In genomic region chr3:151201046-151201730, GRCh38 we compare ENCODE assay signal across 24 cellular contexts. TPM values are rescaled to one million over a fixed set of nuclear protein-coding genes. Genes with fewer than 3 reads are reported as not detected.
DNase-seq lines count a peak whose midpoint lies in the region; ATAC-seq, FAIRE-seq and TF ChIP-seq lines count a peak whose summit lies in the region.
"Had no signal": no experiment of that assay in that cellular context is flagged by ENCODE, and none has a peak within 500 bp of the region (broad histone marks: within the 10 kb centered on the region; RNA-seq: fewer than 3 reads in every experiment).

No MANE protein-coding gene starts in this region.

- no peak for TF ChIP-seq POLR2A in spleen (IDR thresholded peaks at IDR 0.05)

- H3K4me3 Mint-ChIP-seq in activated CD8-positive, alpha-beta memory T cell treated with anti-CD3 and anti-CD28 coated beads, Interleukin-2, amount 10 ng/mL, durations not matched to agents 7 days and 5 days: peak overlapping the region; percentile 98
- peak overlapping the region; percentile 89 for H3K4me3 Mint-ChIP-seq in T-helper 1 cell treated with Interleukin-12 subunit alpha and Interleukin-12 subunit beta and Interleukin-4 antibody, amounts not matched to agents 30 μg/mL and 1 μg/mL, for 36 hours
- H3K4me3 Mint-ChIP-seq in central memory CD8-positive, alpha-beta T cell: peak overlapping the region; percentile 78

- DNase-seq in activated CD8-positive, alpha-beta memory T cell treated with anti-CD3 and anti-CD28 coated beads, Interleukin-2, amount 10 ng/mL, durations not matched to agents 7 days and 5 days: no peak
- DNase-seq in activated CD8-positive, alpha-beta memory T cell treated with anti-CD3 and anti-CD28 coated beads, Interleukin-2, amount 50 U/mL, for 48 hours: no peak
- no peak for DNase-seq in central memory CD8-positive, alpha-beta T cell (ENCODE audit: low spot score in 2 of 2)
- no peak for DNase-seq in spleen
- DNase-seq in small intestine: no peak
- DNase-seq: activated gamma-delta T cell treated with Interleukin-2 at 50 U/mL for 16 hours; BE2C; left ventricle myocardium superior; NCI-H1092 treated with DMSO at 0.1 percent for 48 hours; NCI-H2081 treated with DMSO at 0.1 percent for 48 hours; SJCRH30; stimulated activated CD4-positive, alpha-beta T cell treated with anti-CD3 and anti-CD28 coated beads, Interleukin-12 subunit alpha, Interleukin-12 subunit beta, amount 100 ng/mL, for 4 hours; WERI-Rb-1 had no signal

- FAIRE-seq in small intestine (lab: Jason Lieb, UNC): no peak
- FAIRE-seq: A204.1, colon, endometrium had no signal

- no peaks in the 10 kb centered on the region for H3K27me3 Mint-ChIP-seq in activated CD8-positive, alpha-beta memory T cell treated with anti-CD3 and anti-CD28 coated beads, Interleukin-2, amount 10 ng/mL, durations not matched to agents 7 days and 5 days
- H3K27me3 Mint-ChIP-seq in T-helper 1 cell treated with Interleukin-12 subunit alpha and Interleukin-12 subunit beta and Interleukin-4 antibody, amounts not matched to agents 30 μg/mL and 1 μg/mL, for 36 hours (ENCODE audit: low read depth): no peaks in the 10 kb centered on the region
- no peaks in the 10 kb centered on the region for H3K27me3 Mint-ChIP-seq in central memory CD8-positive, alpha-beta T cell

- TF ChIP-seq CTCF in spleen (IDR thresholded peaks at IDR 0.05 in 8 of 11, conservative IDR thresholded peaks at IDR 0.05 in 3 of 11): no peak

- CTCF ChIA-PET in activated CD8-positive, alpha-beta memory T cell treated with anti-CD3 and anti-CD28 coated beads, Interleukin-2, amount 10 ng/mL, durations not matched to agents 7 days and 5 days (lab: Charles Lee): interaction anchor here (0.8 to 5.6 kb wide), 10 partner anchors 9 to 83 kb away, joined by 3 to 24 read pairs (median 7); no protein-coding TSS in a partner anchor

- 82 to 86% (median 85%) methylated on average over 7 of the region's 7 CpGs for WGBS in spleen, 5 donors
- 73 to 86% (median 84%) methylated on average over 7 of the region's 7 CpGs for WGBS in small intestine, 3 donors

- H3K27ac ChIP-seq in spleen (peak overlapping the region in 7 of 8 donors; percentile 13 to 85 (median 73)), small intestine (ENCODE audit: low read depth in 1 of 2, low read length in 1 of 2) (peak overlapping the region in 1 of 2 donors; percentile 86)
- H3K27ac ChIP-seq: SJCRH30, WERI-Rb-1 had no signal

- ATAC-seq in activated CD8-positive, alpha-beta memory T cell treated with anti-CD3 and anti-CD28 coated beads, Interleukin-2, amount 10 ng/mL, durations not matched to agents 7 days and 5 days: peak; percentile 14
- peak; percentile 30 for ATAC-seq in central memory CD8-positive, alpha-beta T cell (replicated peaks; ENCODE audit: extremely low read depth, poor library complexity, severe bottlenecking)
- ATAC-seq in HG03280 (IDR thresholded peaks at IDR 0.05; ENCODE audit: unreplicated experiment): no peak
- no peak for ATAC-seq in GM21381 (IDR thresholded peaks at IDR 0.05; ENCODE audit: unreplicated experiment)
- ATAC-seq: left ventricle myocardium superior had no signal

- H3K4me1 ChIP-seq in spleen: peaks cover 0 to 16% (median 0%) of the 10 kb centered on the region in 6 donors
- no peaks in the 10 kb centered on the region for H3K4me1 ChIP-seq in small intestine (ENCODE audit: control insufficient read depth in 2 of 2, insufficient read depth in 1 of 2, low read depth in 1 of 2, low read length in 1 of 2)
- H3K4me1 ChIP-seq: BE2C, SJCRH30 had no signal

- H3K27ac Mint-ChIP-seq in activated CD8-positive, alpha-beta memory T cell treated with anti-CD3 and anti-CD28 coated beads, Interleukin-2, amount 10 ng/mL, durations not matched to agents 7 days and 5 days: peak overlapping the region; percentile 96
- peak overlapping the region; percentile 97 for H3K27ac Mint-ChIP-seq in T-helper 1 cell treated with Interleukin-12 subunit alpha and Interleukin-12 subunit beta and Interleukin-4 antibody, amounts not matched to agents 30 μg/mL and 1 μg/mL, for 36 hours
- H3K27ac Mint-ChIP-seq in central memory CD8-positive, alpha-beta T cell (ENCODE audit: low read depth): peak overlapping the region; percentile 85

- H3K27me3 ChIP-seq in spleen (replicated peaks in 1 of 7) (no peaks in the 10 kb centered on the region), small intestine (ENCODE audit: control insufficient read depth in 2 of 2, insufficient read depth in 2 of 2, low read length in 2 of 2) (no peaks in the 10 kb centered on the region)
- H3K27me3 ChIP-seq: BE2C had no signal

- peaks cover 62% of the 10 kb centered on the region for H3K36me3 Mint-ChIP-seq in activated CD8-positive, alpha-beta memory T cell treated with anti-CD3 and anti-CD28 coated beads, Interleukin-2, amount 10 ng/mL, durations not matched to agents 7 days and 5 days
- H3K36me3 Mint-ChIP-seq in T-helper 1 cell treated with Interleukin-12 subunit alpha and Interleukin-12 subunit beta and Interleukin-4 antibody, amounts not matched to agents 30 μg/mL and 1 μg/mL, for 36 hours (ENCODE audit: low read depth): peaks cover 48% of the 10 kb centered on the region
- H3K36me3 Mint-ChIP-seq in central memory CD8-positive, alpha-beta T cell (ENCODE audit: insufficient read depth): peaks cover 28% of the 10 kb centered on the region

- peaks cover 3% of the 10 kb centered on the region for H3K9me3 Mint-ChIP-seq in activated CD8-positive, alpha-beta memory T cell treated with anti-CD3 and anti-CD28 coated beads, Interleukin-2, amount 10 ng/mL, durations not matched to agents 7 days and 5 days (ENCODE audit: low read depth)
- H3K9me3 Mint-ChIP-seq in T-helper 1 cell treated with Interleukin-12 subunit alpha and Interleukin-12 subunit beta and Interleukin-4 antibody, amounts not matched to agents 30 μg/mL and 1 μg/mL, for 36 hours: no peaks in the 10 kb centered on the region
- no peaks in the 10 kb centered on the region for H3K9me3 Mint-ChIP-seq in central memory CD8-positive, alpha-beta T cell

- H3K4me3 ChIP-seq in spleen (peak overlapping the region in 5 of 8 donors; percentile 21 to 64 (median 26)), small intestine (ENCODE audit: low read depth in 1 of 2, low read length in 2 of 2) (peak overlapping the region in 1 of 2 donors; percentile 30)
- H3K4me3 ChIP-seq: SJCRH30 had no signal

- peaks cover 0 to 10% (median 0%) of the 10 kb centered on the region in 6 donors for H3K36me3 ChIP-seq in spleen
- H3K36me3 ChIP-seq in small intestine (ENCODE audit: control insufficient read depth in 2 of 2, insufficient read depth in 2 of 2, low read length in 2 of 2): peaks cover 0 to 2% of the 10 kb centered on the region in 2 donors
- H3K36me3 ChIP-seq: BE2C, SJCRH30, WERI-Rb-1 had no signal

- no peaks in the 10 kb centered on the region for H3K9me3 ChIP-seq in spleen
- H3K9me3 ChIP-seq in small intestine (ENCODE audit: control insufficient read depth, low read depth): no peaks in the 10 kb centered on the region
- H3K9me3 ChIP-seq: BE2C, SJCRH30 had no signal

- intact Hi-C loops in spleen (cut with DNase I; ENCODE audit: low total_unique reads): no loop called here

- H3K4me1 Mint-ChIP-seq in activated CD8-positive, alpha-beta memory T cell treated with anti-CD3 and anti-CD28 coated beads, Interleukin-2, amount 10 ng/mL, durations not matched to agents 7 days and 5 days: peaks cover 57% of the 10 kb centered on the region
- peaks cover 44% of the 10 kb centered on the region for H3K4me1 Mint-ChIP-seq in T-helper 1 cell treated with Interleukin-12 subunit alpha and Interleukin-12 subunit beta and Interleukin-4 antibody, amounts not matched to agents 30 μg/mL and 1 μg/mL, for 36 hours (ENCODE audit: low read depth)
- peaks cover 47% of the 10 kb centered on the region for H3K4me1 Mint-ChIP-seq in central memory CD8-positive, alpha-beta T cell

RNA-seq across cellular contexts. Expression of gene GPR171, which starts 1.8 kb away (rescaled TPM):
- 100 to 1,000 TPM; 153 to 218 TPM for total RNA-seq in activated CD8-positive, alpha-beta memory T cell treated with anti-CD3 and anti-CD28 coated beads, Interleukin-2, amount 10 ng/mL, durations not matched to agents 7 days and 5 days
- total RNA-seq in spleen: 10 to 100 TPM in 5 of 7 donors, 1 to 10 TPM in 2; 8.8 to 40.4 (median 14.3) TPM
- polyA plus RNA-seq in spleen (1 to 10 TPM; 2.7 to 9.1 (median 2.9) TPM), small intestine (1 to 10 TPM; 1.6 to 3.5 (median 2.4) TPM)
- total RNA-seq: fibroblast of lung, glomerular endothelial cell, LHCN-M2, NCI-H460, renal cortical epithelial cell, SJCRH30 had no signal
- polyA plus RNA-seq: fibroblast of lung had no signal

Comparison
In these comparisons a context has a peak if more than half of its experiments do, and no peak if none do; other contexts are left out.
1. ATAC-seq: peak in activated CD8-positive, alpha-beta memory T cell treated with anti-CD3 and anti-CD28 coated beads, Interleukin-2, amount 10 ng/mL, durations not matched to agents 7 days and 5 days (single experiment) and central memory CD8-positive, alpha-beta T cell (single experiment); none in HG03280 (single experiment) and GM21381 (single experiment).
2. Peak in every context shown above with its lines, with median percentiles within 50 percentile points of each other: H3K27ac Mint-ChIP-seq and H3K4me3 Mint-ChIP-seq.